13 cellular contexts compared by ENCODE assay signal in the genomic region with DNA sequence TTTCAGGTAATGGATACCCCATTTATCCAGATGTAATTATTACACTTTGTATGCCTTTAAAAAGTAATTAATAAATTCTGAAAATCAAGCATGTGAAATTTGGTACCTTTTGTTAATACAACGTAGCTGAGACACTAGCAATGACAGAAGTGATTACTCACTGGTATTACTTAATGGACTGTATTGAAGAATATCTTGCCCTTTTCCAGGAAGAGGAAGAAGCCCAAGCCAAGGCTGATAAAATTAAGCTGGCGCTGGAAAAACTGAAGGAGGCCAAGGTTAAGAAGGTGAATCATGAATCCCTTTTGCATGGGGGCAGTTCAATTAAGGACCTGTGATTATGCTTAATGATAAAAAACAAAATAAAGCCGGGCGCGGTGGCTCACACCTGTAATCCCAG.
"Had no signal": no experiment of that assay in that cellular context is flagged by ENCODE, and none has a peak within 500 bp of the region (broad histone marks: within the 10 kb centered on the region; RNA-seq: fewer than 3 reads in every experiment).

No MANE protein-coding gene starts in this region.

- ATAC-seq: activated CD8-positive, alpha-beta T cell treated with anti-CD3 and anti-CD28 coated beads for 36 hours; SK-N-SH treated with all-trans-retinoic acid at 6 μM for 48 hours had no signal

- H3K9me3 ChIP-seq: transverse colon had no signal

- H3K4me3 Mint-ChIP-seq: activated B cell treated with CpG ODN at 0.5 μM for 24 hours; activated CD8-positive, alpha-beta T cell treated with anti-CD3 and anti-CD28 coated beads for 36 hours; activated naive CD8-positive, alpha-beta T cell treated with anti-CD3 and anti-CD28 coated beads, Interleukin-2, amount 10 ng/mL, durations not matched to agents 7 days and 5 days; endodermal cell had no signal

- H3K9me3 Mint-ChIP-seq: activated B cell treated with CpG ODN at 0.5 μM for 24 hours; activated CD8-positive, alpha-beta T cell treated with anti-CD3 and anti-CD28 coated beads for 36 hours; activated naive CD8-positive, alpha-beta T cell treated with anti-CD3 and anti-CD28 coated beads, Interleukin-2, amount 10 ng/mL, durations not matched to agents 7 days and 5 days; endodermal cell had no signal

- H3K27me3 Mint-ChIP-seq: activated B cell treated with CpG ODN at 0.5 μM for 24 hours; activated CD8-positive, alpha-beta T cell treated with anti-CD3 and anti-CD28 coated beads for 36 hours; activated naive CD8-positive, alpha-beta T cell treated with anti-CD3 and anti-CD28 coated beads, Interleukin-2, amount 10 ng/mL, durations not matched to agents 7 days and 5 days had no signal

- DNase-seq: activated B cell treated with CpG ODN at 0.5 μM for 24 hours; activated CD4-positive, alpha-beta T cell treated with anti-CD3 and anti-CD28 coated beads for 48 hours; activated CD8-positive, alpha-beta T cell treated with anti-CD3 and anti-CD28 coated beads for 36 hours; activated naive CD8-positive, alpha-beta T cell treated with anti-CD3 and anti-CD28 coated beads, Interleukin-2, amount 10 ng/mL, durations not matched to agents 7 days and 5 days; anterior cingulate cortex; dermis blood vessel endothelial cell; endodermal cell; posterior cingulate gyrus; retina; stimulated activated naive CD4-positive, alpha-beta T cell; T-helper 1 cell; transverse colon had no signal

- H3K27ac Mint-ChIP-seq: activated naive CD8-positive, alpha-beta T cell treated with anti-CD3 and anti-CD28 coated beads, Interleukin-2, amount 10 ng/mL, durations not matched to agents 7 days and 5 days; endodermal cell had no signal
